Comparison of ENCODE assay signal across 16 cellular contexts in genomic region chr7:90238583-90238982, GRCh38. TPM values are rescaled to one million over a fixed set of nuclear protein-coding genes. Genes with fewer than 3 reads are reported as not detected.
DNase-seq lines count a peak whose midpoint lies in the region; ATAC-seq, FAIRE-seq and TF ChIP-seq lines count a peak whose summit lies in the region.
"Had no signal": no experiment of that assay in that cellular context is flagged by ENCODE, and none has a peak within 500 bp of the region (broad histone marks: within the 10 kb centered on the region; RNA-seq: fewer than 3 reads in every experiment).

No MANE protein-coding gene starts in this region.

- H3K36me3 ChIP-seq in trophoblast cell (ENCODE audit: control insufficient read depth in 1 of 2, insufficient read depth in 2 of 2, low read length in 2 of 2) = no peaks in the 10 kb centered on the region

- H3K27ac ChIP-seq in trophoblast cell (ENCODE audit: low read depth, low read length) = no peak overlapping the region
- H3K27ac ChIP-seq: GM23248 had no signal

- no peaks in the 10 kb centered on the region for H3K79me2 ChIP-seq in trophoblast cell (ENCODE audit: control insufficient read depth, insufficient read depth, low read length, poor library complexity)

- H3K18ac ChIP-seq in trophoblast cell (ENCODE audit: low read length) = no peak overlapping the region

- H4K91ac ChIP-seq in trophoblast cell (ENCODE audit: low read depth, low read length) = no peak overlapping the region

- DNase-seq in GM12891 (ENCODE audit: insufficient read length, low spot score) = no peak
- DNase-seq in memory B cell (ENCODE audit: low spot score in 2 of 2) = no peak
- DNase-seq in stimulated activated naive CD8-positive, alpha-beta T cell treated with anti-CD3 and anti-CD28 coated beads, Interleukin-15, Interleukin-2, amounts not matched to agents 100 U/mL and 50 U/mL, for 24 hours = no peak
- DNase-seq in trophoblast cell = no peak
- DNase-seq: KG1, NCI-H1436, NCI-H2029 treated with DMSO at 0.1 percent for 48 hours, SHP77 had no signal

- no peaks in the 10 kb centered on the region for H3K4me1 ChIP-seq in trophoblast cell (ENCODE audit: control insufficient read depth in 1 of 2, insufficient read depth in 2 of 2, low read length in 2 of 2)

- H3K27ac Mint-ChIP-seq in memory B cell = no peak overlapping the region
- H3K27ac Mint-ChIP-seq: CD14-positive monocyte; T-helper 1 cell treated with Interleukin-12 subunit alpha and Interleukin-12 subunit beta and Interleukin-4 antibody, amounts not matched to agents 30 μg/mL and 1 μg/mL, for 36 hours had no signal

- H3K4ac ChIP-seq in trophoblast cell (ENCODE audit: low read depth, low read length) = no peak overlapping the region

- H4K8ac ChIP-seq in trophoblast cell (ENCODE audit: low read depth, low read length) = no peak overlapping the region

- H3K4me2 ChIP-seq in trophoblast cell (ENCODE audit: low read length) = no peak overlapping the region

- H3K36me3 Mint-ChIP-seq in memory B cell = no peaks in the 10 kb centered on the region
- H3K36me3 Mint-ChIP-seq: CD14-positive monocyte had no signal

- H3K4me3 Mint-ChIP-seq in memory B cell = no peak overlapping the region
- H3K4me3 Mint-ChIP-seq: CD14-positive monocyte; T-helper 1 cell treated with Interleukin-12 subunit alpha and Interleukin-12 subunit beta and Interleukin-4 antibody, amounts not matched to agents 30 μg/mL and 1 μg/mL, for 36 hours had no signal

- no peak overlapping the region for H3K4me3 ChIP-seq in trophoblast cell (ENCODE audit: low read depth, low read length)
- H3K4me3 ChIP-seq: GM23248 had no signal

- H2AK5ac ChIP-seq in trophoblast cell (ENCODE audit: low read length) = no peak overlapping the region

- H3K14ac ChIP-seq in trophoblast cell (ENCODE audit: low read length) = no peak overlapping the region

- H3K9me3 ChIP-seq in trophoblast cell (ENCODE audit: insufficient read depth, low read depth, low read length) = no peaks in the 10 kb centered on the region

- no CpG with 5 or more reads among the region's 1 CpG for WGBS in trophoblast cell (ENCODE audit: extremely low coverage, insufficient coverage, insufficient read length)

- H2BK12ac ChIP-seq in trophoblast cell (ENCODE audit: low read length) = no peak overlapping the region

- H2BK5ac ChIP-seq in trophoblast cell (ENCODE audit: low read depth, low read length, poor library complexity) = no peak overlapping the region

- no peak overlapping the region for H2BK120ac ChIP-seq in trophoblast cell (ENCODE audit: insufficient read depth, low read length, poor library complexity)

- H3K9me3 Mint-ChIP-seq in memory B cell = no peaks in the 10 kb centered on the region
- H3K9me3 Mint-ChIP-seq: T-helper 1 cell treated with Interleukin-12 subunit alpha and Interleukin-12 subunit beta and Interleukin-4 antibody, amounts not matched to agents 30 μg/mL and 1 μg/mL, for 36 hours had no signal

- no peak overlapping the region for H4K12ac ChIP-seq in trophoblast cell (ENCODE audit: low read depth, low read length)

- H3K23ac ChIP-seq in trophoblast cell (ENCODE audit: low read length) = no peak overlapping the region

- H2AFZ ChIP-seq in trophoblast cell (ENCODE audit: insufficient read depth, low read length, poor library complexity) = no peak overlapping the region
- H2AFZ ChIP-seq: GM23248 had no signal

- H3K27me3 ChIP-seq in trophoblast cell (ENCODE audit: insufficient read depth, low read length) = no peaks in the 10 kb centered on the region

- no peaks in the 10 kb centered on the region for H3K79me1 ChIP-seq in trophoblast cell (ENCODE audit: low read length)

- ATAC-seq in GM19395 (IDR thresholded peaks at IDR 0.05; ENCODE audit: unreplicated experiment) (peak; percentile 31), HG03469 (IDR thresholded peaks at IDR 0.05; ENCODE audit: unreplicated experiment) (peak; percentile 37), memory B cell (ENCODE audit: low read depth) (peak; percentile 52), GM18867 (IDR thresholded peaks at IDR 0.05; ENCODE audit: unreplicated experiment) (no peak)
- ATAC-seq in stimulated activated naive CD8-positive, alpha-beta T cell treated with anti-CD3 and anti-CD28 coated beads, Interleukin-15, Interleukin-2, amounts not matched to agents 100 U/mL and 50 U/mL, for 24 hours = no peak
- ATAC-seq: HCT116 had no signal

- H3K9ac ChIP-seq in trophoblast cell (ENCODE audit: low read length) = no peak overlapping the region
- H3K9ac ChIP-seq: GM23248 had no signal

- TF ChIP-seq POLR2A in GM12891 (IDR thresholded peaks at IDR 0.05; ENCODE audit: low read depth, low read length) = no peak

- H3K27me3 Mint-ChIP-seq in memory B cell = no peaks in the 10 kb centered on the region

- peak; percentile 76 for FAIRE-seq in GM12891 (lab: Jason Lieb, UNC)
- FAIRE-seq: RCC 7860 had no signal

- H3K4me1 Mint-ChIP-seq in memory B cell = peaks cover 13% of the 10 kb centered on the region

TF ChIP-seq in GM12891, 5 proteins besides CTCF, POLR2A, EP300 and RAD21:
- TF ChIP-seq PAX5 (IDR thresholded peaks at IDR 0.05; ENCODE audit: insufficient read depth, low read length, severe bottlenecking) (no peak), SPI1 (IDR thresholded peaks at IDR 0.05; ENCODE audit: low read depth, low read length) (peak; percentile 84)

RNA-seq across cellular contexts. Expression of gene CFAP69, which starts 6.4 kb away (rescaled TPM):
- polyA plus RNA-seq in GM12891 (2012; ENCODE audit: low read depth, missing spikeins) = 0.41 TPM
- 0.31 and 0.40 TPM in 2 replicates for polyA plus RNA-seq in trophoblast cell (2013)
- polyA plus RNA-seq: CD14-positive monocyte had no signal

RNA-seq across cellular contexts. Expression of gene STEAP2, which starts 27.0 kb away (rescaled TPM):
- 0.05 TPM for polyA plus RNA-seq in GM12891 (2012; ENCODE audit: low read depth, missing spikeins)
- polyA plus RNA-seq in trophoblast cell (2013) = 0.15 and 0.17 TPM in 2 replicates
- polyA plus RNA-seq: CD14-positive monocyte had no signal

Comparison
In these comparisons a context has a peak if more than half of its experiments do, and no peak if none do; other contexts are left out.
1. ATAC-seq: peak in GM19395 (single experiment), HG03469 (single experiment) and memory B cell (single experiment); none in stimulated activated naive CD8-positive, alpha-beta T cell treated with anti-CD3 and anti-CD28 coated beads, Interleukin-15, Interleukin-2, amounts not matched to agents 100 U/mL and 50 U/mL, for 24 hours (single experiment) and GM18867 (single experiment).